17 cellular contexts compared by ENCODE assay signal in the genomic region with DNA sequence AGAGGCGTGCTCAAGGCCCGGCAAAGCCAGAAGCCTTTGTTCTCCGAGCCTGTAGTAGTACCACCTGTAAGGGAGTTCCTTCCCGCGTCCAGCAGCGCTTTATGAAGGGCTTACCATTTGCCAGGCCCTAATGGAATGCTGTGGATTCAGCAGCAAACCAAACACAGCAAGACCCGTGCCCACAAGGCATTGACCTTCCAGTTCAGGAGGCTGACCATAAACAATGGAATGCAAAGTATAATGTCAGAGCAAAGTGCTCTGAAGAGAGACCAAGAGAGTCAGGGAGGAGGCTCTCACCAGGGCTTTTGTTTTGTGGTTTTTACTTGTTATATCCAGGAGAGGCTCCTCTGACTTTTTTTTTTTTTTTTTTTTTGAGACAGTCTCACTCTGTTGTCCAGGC.
DNase-seq lines count a peak whose midpoint lies in the region; ATAC-seq, FAIRE-seq and TF ChIP-seq lines count a peak whose summit lies in the region.
"Had no signal": no experiment of that assay in that cellular context is flagged by ENCODE, and none has a peak within 500 bp of the region (broad histone marks: within the 10 kb centered on the region; RNA-seq: fewer than 3 reads in every experiment).

No MANE protein-coding gene starts in this region.

- H3K27me3 Mint-ChIP-seq in astrocyte (ENCODE audit: low read depth, unreplicated experiment): peaks cover 4% of the 10 kb centered on the region

- no peak overlapping the region for H3K4me3 Mint-ChIP-seq in astrocyte (ENCODE audit: unreplicated experiment)
- H3K4me3 Mint-ChIP-seq: activated CD4-positive, alpha-beta T cell treated with anti-CD3 and anti-CD28 coated beads, Interleukin-2, amount 10 ng/mL, durations not matched to agents 7 days and 5 days had no signal

- H3K4me1 Mint-ChIP-seq in astrocyte (ENCODE audit: low read depth, unreplicated experiment): peaks cover 6% of the 10 kb centered on the region
- H3K4me1 Mint-ChIP-seq: activated CD4-positive, alpha-beta T cell treated with anti-CD3 and anti-CD28 coated beads, Interleukin-2, amount 10 ng/mL, durations not matched to agents 7 days and 5 days had no signal

- no peaks in the 10 kb centered on the region for H3K36me3 ChIP-seq in astrocyte (ENCODE audit: insufficient read depth, low read length)
- H3K36me3 ChIP-seq in uterus: no peaks in the 10 kb centered on the region
- no peaks in the 10 kb centered on the region for H3K36me3 ChIP-seq in upper lobe of left lung
- H3K36me3 ChIP-seq: gastrocnemius medialis, neutrophil had no signal

- no peaks in the 10 kb centered on the region for H4K20me1 ChIP-seq in astrocyte (ENCODE audit: insufficient read depth, low read length)

- H3K4me1 ChIP-seq in astrocyte (ENCODE audit: insufficient read depth, low read length) (peaks cover 9% of the 10 kb centered on the region), uterus (no peaks in the 10 kb centered on the region), upper lobe of left lung (no peaks in the 10 kb centered on the region)
- H3K4me1 ChIP-seq: gastrocnemius medialis had no signal

- no peak for TF ChIP-seq EP300 in upper lobe of left lung (IDR thresholded peaks at IDR 0.05)

- H2AFZ ChIP-seq in astrocyte (ENCODE audit: low read depth, low read length): peak overlapping the region; percentile 19

- H3K27me3 ChIP-seq in astrocyte (ENCODE audit: insufficient read depth, low read length) (peaks cover 3% of the 10 kb centered on the region), uterus (no peaks in the 10 kb centered on the region), upper lobe of left lung (no peaks in the 10 kb centered on the region)
- H3K27me3 ChIP-seq: gastrocnemius medialis, neutrophil had no signal

- TF ChIP-seq CTCF in AG10803 (conservative IDR thresholded peaks at IDR 0.05; ENCODE audit: low read length): no peak
- no peak for TF ChIP-seq CTCF in astrocyte (IDR thresholded peaks at IDR 0.05; ENCODE audit: insufficient read depth, low read depth, low read length)
- TF ChIP-seq CTCF in uterus (IDR thresholded peaks at IDR 0.05): no peak
- no peak for TF ChIP-seq CTCF in upper lobe of left lung (IDR thresholded peaks at IDR 0.05)

- H3K9me3 ChIP-seq in astrocyte (ENCODE audit: insufficient read depth, low read depth, low read length) (no peaks in the 10 kb centered on the region), uterus (no peaks in the 10 kb centered on the region), upper lobe of left lung (no peaks in the 10 kb centered on the region)
- H3K9me3 ChIP-seq: gastrocnemius medialis, neutrophil had no signal

- H3K9me3 Mint-ChIP-seq in astrocyte (ENCODE audit: unreplicated experiment): peaks cover 3% of the 10 kb centered on the region
- H3K9me3 Mint-ChIP-seq: activated CD4-positive, alpha-beta T cell treated with anti-CD3 and anti-CD28 coated beads, Interleukin-2, amount 10 ng/mL, durations not matched to agents 7 days and 5 days had no signal

- TF ChIP-seq POLR2A in uterus (IDR thresholded peaks at IDR 0.05) (no peak), upper lobe of left lung (IDR thresholded peaks at IDR 0.05) (no peak)

- no peaks in the 10 kb centered on the region for H3K79me2 ChIP-seq in astrocyte (ENCODE audit: insufficient read depth, low read length)

- no peak overlapping the region for H3K27ac ChIP-seq in astrocyte (ENCODE audit: low read depth, low read length)
- H3K27ac ChIP-seq in uterus: no peak overlapping the region
- no peak overlapping the region for H3K27ac ChIP-seq in upper lobe of left lung
- H3K27ac ChIP-seq: C4-2B, coronary artery, gastrocnemius medialis, neutrophil had no signal

- H3K4me3 ChIP-seq in AG10803 (ENCODE audit: low read length) (no peak overlapping the region), astrocyte (ENCODE audit: insufficient read depth, low read depth, low read length) (no peak overlapping the region), uterus (no peak overlapping the region), upper lobe of left lung (no peak overlapping the region)
- H3K4me3 ChIP-seq: coronary artery, gastrocnemius medialis had no signal

- H3K27ac Mint-ChIP-seq in astrocyte (ENCODE audit: unreplicated experiment): no peak overlapping the region
- H3K27ac Mint-ChIP-seq: activated CD4-positive, alpha-beta T cell treated with anti-CD3 and anti-CD28 coated beads, Interleukin-2, amount 10 ng/mL, durations not matched to agents 7 days and 5 days had no signal

- no peak for ATAC-seq in HG02798 (IDR thresholded peaks at IDR 0.05; ENCODE audit: poor library complexity, unreplicated experiment)
- ATAC-seq in upper lobe of left lung (ENCODE audit: low FRiP score in 2 of 2): no peak
- ATAC-seq: gastrocnemius medialis, left lobe of liver had no signal

- H3K9ac ChIP-seq in astrocyte (ENCODE audit: low read length): no peak overlapping the region

- H3K36me3 Mint-ChIP-seq in astrocyte (ENCODE audit: low read depth, unreplicated experiment): no peaks in the 10 kb centered on the region

- H3K4me2 ChIP-seq in astrocyte (ENCODE audit: low read length): peak overlapping the region; percentile 35

- peak; percentile 81 for DNase-seq in AG10803 (ENCODE audit: low read depth)
- peak; percentile 74 for DNase-seq in HS-27A (ENCODE audit: low read depth)
- peak; percentile 84 for DNase-seq in astrocyte (ENCODE audit: low read depth)
- peak; percentile 96 for DNase-seq in islet precursor cell
- no peak for DNase-seq in uterus
- DNase-seq in activated CD8-positive, alpha-beta memory T cell treated with anti-CD3 and anti-CD28 coated beads, Interleukin-2, amount 50 U/mL, for 48 hours: no peak
- no peak for DNase-seq in upper lobe of left lung
- DNase-seq: activated CD4-positive, alpha-beta T cell treated with anti-CD3 and anti-CD28 coated beads, Interleukin-2, amount 10 ng/mL, durations not matched to agents 7 days and 5 days; activated gamma-delta T cell; gastrocnemius medialis; NCI-H1092 treated with DMSO at 0.1 percent for 48 hours; NCI-H524 had no signal

- FAIRE-seq in astrocyte (lab: Jason Lieb, UNC): no peak

- WGBS in upper lobe of left lung, 2 donors: 72 to 84% methylated on average over 5 to 7 of the region's 7 CpGs

- intact Hi-C loops in uterus (cut with DNase I; ENCODE audit: low total_unique reads): no loop called here

Comparison
In these comparisons a context has a peak if more than half of its experiments do, and no peak if none do; other contexts are left out.
1. DNase-seq: peak in AG10803 (single experiment), HS-27A (single experiment), astrocyte (single experiment) and islet precursor cell (single experiment); none in uterus (0 of 2), activated CD8-positive, alpha-beta memory T cell treated with anti-CD3 and anti-CD28 coated beads, Interleukin-2, amount 50 U/mL, for 48 hours (single experiment) and upper lobe of left lung (0 of 2).